Comparison of ENCODE assay signal across 1 cellular context in genomic region chr3:135965506-135966348, GRCh38.
TF ChIP-seq lines count a peak whose summit lies in the region.

Gene PPP2R3A, plus strand, starts transcription at chr3:135965728. Its CDS starts 35,771 bp downstream, at chr3:136001499.

TF ChIP-seq in HepG2, 621 proteins besides CTCF, POLR2A, EP300 and RAD21 (continued from another document):
- TF ChIP-seq FUBP1 (CRISPR knock-in tag; IDR thresholded peaks at IDR 0.05; ENCODE audit: borderline replicate concordance): no peak
- 0 out of 2 replicates have a peak, but pooled peaks have one; percentile 34 for TF ChIP-seq ZSCAN20 (CRISPR knock-in tag; IDR thresholded peaks at IDR 0.05; ENCODE audit: borderline replicate concordance)
- no peak for TF ChIP-seq NR3C1 (CRISPR knock-in tag; IDR thresholded peaks at IDR 0.05)
- no peak for TF ChIP-seq NFRKB (IDR thresholded peaks at IDR 0.05)
- no peak for TF ChIP-seq ZNF782 (CRISPR knock-in tag; IDR thresholded peaks at IDR 0.05; ENCODE audit: borderline replicate concordance)
- TF ChIP-seq ZNF891 (CRISPR knock-in tag; IDR thresholded peaks at IDR 0.05): no peak
- peak; percentile 21; the same call in 1 of the 2 replicates for TF ChIP-seq PATZ1 (CRISPR knock-in tag; IDR thresholded peaks at IDR 0.05)
- TF ChIP-seq ZNF768 (CRISPR knock-in tag; IDR thresholded peaks at IDR 0.05): 0 out of 2 replicates have a peak, but pooled peaks have one; percentile 16
- TF ChIP-seq CHD4 (IDR thresholded peaks at IDR 0.05; ENCODE audit: borderline replicate concordance, low read length): no peak
- no peak for TF ChIP-seq RNF2 (conservative IDR thresholded peaks at IDR 0.05; ENCODE audit: low read depth)
- no peak for TF ChIP-seq ZFP82 (CRISPR knock-in tag; IDR thresholded peaks at IDR 0.05; ENCODE audit: borderline replicate concordance)
- peak; percentile 58 for TF ChIP-seq ZNF770 (CRISPR knock-in tag; IDR thresholded peaks at IDR 0.05)
- TF ChIP-seq FOSL1 (CRISPR knock-in tag; IDR thresholded peaks at IDR 0.05; ENCODE audit: borderline replicate concordance): no peak
- TF ChIP-seq ZNF563 (CRISPR knock-in tag; IDR thresholded peaks at IDR 0.05): 0 out of 2 replicates have a peak, but pooled peaks have one; percentile 12
- peak; percentile 50; the same call in 1 of the 2 replicates for TF ChIP-seq MAZ (IDR thresholded peaks at IDR 0.05; ENCODE audit: borderline replicate concordance, low read depth, low read length)
- TF ChIP-seq MAZ (CRISPR knock-in tag; IDR thresholded peaks at IDR 0.05; ENCODE audit: low read depth): peak; percentile 65
- TF ChIP-seq HNRNPLL (IDR thresholded peaks at IDR 0.05; ENCODE audit: low read depth, low read length, poor library complexity, severe bottlenecking): peak; percentile 66
- peak; percentile 35 for TF ChIP-seq ZFY (CRISPR knock-in tag; IDR thresholded peaks at IDR 0.05)
- TF ChIP-seq ATF7-NPFF (CRISPR knock-in tag; IDR thresholded peaks at IDR 0.05; ENCODE audit: low read depth): peak; percentile 31; the same call in 1 of the 2 replicates
- TF ChIP-seq TFAP4 (IDR thresholded peaks at IDR 0.05; ENCODE audit: borderline replicate concordance, low read depth): no peak
- TF ChIP-seq TARDBP (CRISPR knock-in tag; IDR thresholded peaks at IDR 0.05): no peak
- TF ChIP-seq ZNF777 (CRISPR knock-in tag; IDR thresholded peaks at IDR 0.05): peak; percentile 42; the same call in 1 of the 2 replicates
- TF ChIP-seq E2F2 (CRISPR knock-in tag; IDR thresholded peaks at IDR 0.05; ENCODE audit: borderline replicate concordance): no peak
- TF ChIP-seq SOX6 (IDR thresholded peaks at IDR 0.05): no peak
- TF ChIP-seq SOX6 (CRISPR knock-in tag; IDR thresholded peaks at IDR 0.05): no peak
- TF ChIP-seq ZNF17 (CRISPR knock-in tag; IDR thresholded peaks at IDR 0.05): no peak
- peak; percentile 30; the same call in 1 of the 2 replicates for TF ChIP-seq UBTF (CRISPR knock-in tag; IDR thresholded peaks at IDR 0.05)
- peak; percentile 31; the same call in 1 of the 2 replicates for TF ChIP-seq GABPB1 (CRISPR knock-in tag; IDR thresholded peaks at IDR 0.05)
- TF ChIP-seq SP4 (CRISPR knock-in tag; IDR thresholded peaks at IDR 0.05): 0 out of 2 replicates have a peak, but pooled peaks have one; percentile 14
- no peak for TF ChIP-seq ZNF121 (CRISPR knock-in tag; IDR thresholded peaks at IDR 0.05)
- peak; percentile 71; the same call in 1 of the 2 replicates for TF ChIP-seq ARNT2 (CRISPR knock-in tag; IDR thresholded peaks at IDR 0.05; ENCODE audit: low read depth)
- no peak for TF ChIP-seq HMG20B (CRISPR knock-in tag; conservative IDR thresholded peaks at IDR 0.05)
- no peak for TF ChIP-seq AHR (CRISPR knock-in tag; IDR thresholded peaks at IDR 0.05)
- TF ChIP-seq PHF8 (CRISPR knock-in tag; IDR thresholded peaks at IDR 0.05): 0 out of 2 replicates have a peak, but pooled peaks have one; percentile 20
- TF ChIP-seq EEA1 (CRISPR knock-in tag; IDR thresholded peaks at IDR 0.05; ENCODE audit: borderline replicate concordance): no peak
- TF ChIP-seq ZNF687 (CRISPR knock-in tag; IDR thresholded peaks at IDR 0.05): peak; percentile 32; the same call in 1 of the 2 replicates
